11 cellular contexts compared by ENCODE assay signal in the genomic region with DNA sequence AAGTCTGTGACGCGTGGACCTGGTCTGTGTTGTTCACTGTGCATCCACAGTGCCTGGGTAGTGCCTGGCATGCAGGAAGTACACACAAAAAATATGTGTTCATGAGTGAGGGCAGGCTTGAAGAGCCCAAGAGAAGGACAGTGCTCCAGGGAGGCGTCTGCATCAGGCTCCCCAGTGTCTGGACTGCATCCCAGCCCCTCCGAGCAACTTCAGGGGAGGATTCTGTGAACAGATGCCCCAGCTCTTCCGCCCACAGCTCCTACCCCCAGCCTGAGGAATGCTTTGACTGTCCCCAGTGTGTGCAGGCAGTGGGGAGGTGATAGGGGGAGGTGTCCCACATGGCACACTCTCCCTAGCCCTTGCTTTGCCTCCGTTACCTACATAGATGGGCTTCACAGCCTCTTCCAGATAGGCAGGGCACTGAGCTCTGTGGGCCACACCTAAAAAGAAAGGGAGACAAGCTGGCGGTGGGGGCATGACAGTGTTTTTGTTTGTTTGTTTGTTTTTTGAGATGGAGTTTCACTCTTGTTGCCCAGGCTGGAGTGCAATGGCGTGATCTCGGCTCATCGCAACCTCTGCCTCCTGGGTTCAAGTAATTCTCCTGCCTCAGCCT. TPM values are rescaled to one million over a fixed set of nuclear protein-coding genes. Genes with fewer than 3 reads are reported as not detected.
A peak's percentile ranks its signal among the peaks of the same experiment; 100 is the strongest.
DNase-seq lines count a peak whose midpoint lies in the region; ATAC-seq and TF ChIP-seq lines count a peak whose summit lies in the region.
"Had no signal": no experiment of that assay in that cellular context is flagged by ENCODE, and none has a peak within 500 bp of the region (broad histone marks: within the 10 kb centered on the region; RNA-seq: fewer than 3 reads in every experiment).

No MANE protein-coding gene starts in this region.

- H3K27me3 ChIP-seq in mucosa of rectum (ENCODE audit: control insufficient read depth in 2 of 2, insufficient read depth in 2 of 2, low read length in 2 of 2), result no peaks in the 10 kb centered on the region
- H3K27me3 ChIP-seq in upper lobe of left lung, result no peaks in the 10 kb centered on the region

- peaks cover 63 to 71% of the 10 kb centered on the region in 2 donors for H3K4me1 ChIP-seq in mucosa of rectum (ENCODE audit: control insufficient read depth in 2 of 2, insufficient read depth in 2 of 2, low read length in 2 of 2)
- H3K4me1 ChIP-seq in upper lobe of left lung, result peaks cover 57 to 77% (median 68%) of the 10 kb centered on the region in 4 donors

- no peak for TF ChIP-seq EP300 in upper lobe of left lung (IDR thresholded peaks at IDR 0.05)

- TF ChIP-seq POLR2A in upper lobe of left lung (IDR thresholded peaks at IDR 0.05), result no peak

- 53 to 58% methylated on average over 9 to 10 of the region's 10 CpGs for WGBS in upper lobe of left lung, 2 donors

- H3K36me3 Mint-ChIP-seq in activated naive CD4-positive, alpha-beta T cell treated with anti-CD3 and anti-CD28 coated beads, Interleukin-2, amount 50 U/mL, for 24 hours, result peaks cover 12% of the 10 kb centered on the region
- peaks cover 35% of the 10 kb centered on the region for H3K36me3 Mint-ChIP-seq in activated naive CD8-positive, alpha-beta T cell treated with anti-CD3 and anti-CD28 coated beads for 36 hours

- H3K9ac ChIP-seq in mucosa of rectum (ENCODE audit: low read depth in 1 of 2, low read length in 2 of 2), result peak overlapping the region; percentile 39 to 66
- H3K9ac ChIP-seq: parathyroid adenoma had no signal

- H3K9me3 ChIP-seq in mucosa of rectum (ENCODE audit: control insufficient read depth in 2 of 2, low read length in 2 of 2), result no peaks in the 10 kb centered on the region
- H3K9me3 ChIP-seq in upper lobe of left lung, result no peaks in the 10 kb centered on the region

- no peaks in the 10 kb centered on the region for H3K9me3 Mint-ChIP-seq in activated naive CD4-positive, alpha-beta T cell treated with anti-CD3 and anti-CD28 coated beads, Interleukin-2, amount 50 U/mL, for 24 hours
- peaks cover 2% of the 10 kb centered on the region for H3K9me3 Mint-ChIP-seq in activated naive CD8-positive, alpha-beta T cell treated with anti-CD3 and anti-CD28 coated beads for 36 hours

- DNase-seq in activated naive CD4-positive, alpha-beta T cell (lab: John Stamatoyannopoulos, UW), result no peak
- no peak for DNase-seq in activated naive CD8-positive, alpha-beta T cell treated with anti-CD3 and anti-CD28 coated beads for 36 hours
- DNase-seq in upper lobe of left lung (no peak), islet precursor cell (no peak)

- H3K27ac ChIP-seq in mucosa of rectum (ENCODE audit: low read depth in 2 of 2, low read length in 2 of 2), result peak overlapping the region; percentile 58 to 90
- peak overlapping the region; percentile 70 to 88 (median 84) for H3K27ac ChIP-seq in upper lobe of left lung
- H3K27ac ChIP-seq: C4-2B had no signal

- H3K4me1 Mint-ChIP-seq in activated naive CD4-positive, alpha-beta T cell treated with anti-CD3 and anti-CD28 coated beads, Interleukin-2, amount 50 U/mL, for 24 hours, result peaks cover 93% of the 10 kb centered on the region
- H3K4me1 Mint-ChIP-seq in activated naive CD8-positive, alpha-beta T cell treated with anti-CD3 and anti-CD28 coated beads for 36 hours, result peaks cover 63% of the 10 kb centered on the region

- no peak for TF ChIP-seq CTCF in upper lobe of left lung (IDR thresholded peaks at IDR 0.05)

- peak overlapping the region in 1 of 2 donors; percentile 60 for H3K4me3 ChIP-seq in mucosa of rectum (ENCODE audit: low read length in 2 of 2)
- H3K4me3 ChIP-seq in upper lobe of left lung, result no peak overlapping the region

- H3K27ac Mint-ChIP-seq in activated naive CD4-positive, alpha-beta T cell treated with anti-CD3 and anti-CD28 coated beads, Interleukin-2, amount 50 U/mL, for 24 hours, result peak overlapping the region; percentile 85
- peak overlapping the region; percentile 70 for H3K27ac Mint-ChIP-seq in activated naive CD8-positive, alpha-beta T cell treated with anti-CD3 and anti-CD28 coated beads for 36 hours

- H3K36me3 ChIP-seq in mucosa of rectum (ENCODE audit: control insufficient read depth in 2 of 2, insufficient read depth in 2 of 2, low read length in 2 of 2) (peaks cover 0 to 11% of the 10 kb centered on the region in 2 donors), upper lobe of left lung (peaks cover 0 to 10% (median 0%) of the 10 kb centered on the region in 4 donors)

- H3K27me3 Mint-ChIP-seq in activated naive CD4-positive, alpha-beta T cell treated with anti-CD3 and anti-CD28 coated beads, Interleukin-2, amount 50 U/mL, for 24 hours, result no peaks in the 10 kb centered on the region
- H3K27me3 Mint-ChIP-seq in activated naive CD8-positive, alpha-beta T cell treated with anti-CD3 and anti-CD28 coated beads for 36 hours, result no peaks in the 10 kb centered on the region

- peak overlapping the region; percentile 80 for H3K4me3 Mint-ChIP-seq in activated naive CD4-positive, alpha-beta T cell treated with anti-CD3 and anti-CD28 coated beads, Interleukin-2, amount 50 U/mL, for 24 hours
- H3K4me3 Mint-ChIP-seq in activated naive CD8-positive, alpha-beta T cell treated with anti-CD3 and anti-CD28 coated beads for 36 hours, result peak overlapping the region; percentile 58

- ATAC-seq in upper lobe of left lung (ENCODE audit: low FRiP score in 2 of 2), result no peak
- no peak; the same call in 1 of the 3 replicates for ATAC-seq in SK-N-SH treated with all-trans-retinoic acid at 6 μM for 48 hours
- ATAC-seq in GM18870 (IDR thresholded peaks at IDR 0.05; ENCODE audit: unreplicated experiment), result no peak
- ATAC-seq: Right ventricle myocardium inferior had no signal

TF ChIP-seq in SK-N-SH treated with all-trans-retinoic acid at 6 μM for 48 hours, 23 proteins besides CTCF, POLR2A, EP300 and RAD21 (continues in another document):
- TF ChIP-seq ZNF70 (CRISPR knock-in tag; IDR thresholded peaks at IDR 0.05), result no peak
- no peak for TF ChIP-seq ZNF565 (CRISPR knock-in tag; conservative IDR thresholded peaks at IDR 0.05; ENCODE audit: low read depth)
- no peak for TF ChIP-seq GLIS3 (CRISPR knock-in tag; IDR thresholded peaks at IDR 0.05)
- TF ChIP-seq, protein P1, sequence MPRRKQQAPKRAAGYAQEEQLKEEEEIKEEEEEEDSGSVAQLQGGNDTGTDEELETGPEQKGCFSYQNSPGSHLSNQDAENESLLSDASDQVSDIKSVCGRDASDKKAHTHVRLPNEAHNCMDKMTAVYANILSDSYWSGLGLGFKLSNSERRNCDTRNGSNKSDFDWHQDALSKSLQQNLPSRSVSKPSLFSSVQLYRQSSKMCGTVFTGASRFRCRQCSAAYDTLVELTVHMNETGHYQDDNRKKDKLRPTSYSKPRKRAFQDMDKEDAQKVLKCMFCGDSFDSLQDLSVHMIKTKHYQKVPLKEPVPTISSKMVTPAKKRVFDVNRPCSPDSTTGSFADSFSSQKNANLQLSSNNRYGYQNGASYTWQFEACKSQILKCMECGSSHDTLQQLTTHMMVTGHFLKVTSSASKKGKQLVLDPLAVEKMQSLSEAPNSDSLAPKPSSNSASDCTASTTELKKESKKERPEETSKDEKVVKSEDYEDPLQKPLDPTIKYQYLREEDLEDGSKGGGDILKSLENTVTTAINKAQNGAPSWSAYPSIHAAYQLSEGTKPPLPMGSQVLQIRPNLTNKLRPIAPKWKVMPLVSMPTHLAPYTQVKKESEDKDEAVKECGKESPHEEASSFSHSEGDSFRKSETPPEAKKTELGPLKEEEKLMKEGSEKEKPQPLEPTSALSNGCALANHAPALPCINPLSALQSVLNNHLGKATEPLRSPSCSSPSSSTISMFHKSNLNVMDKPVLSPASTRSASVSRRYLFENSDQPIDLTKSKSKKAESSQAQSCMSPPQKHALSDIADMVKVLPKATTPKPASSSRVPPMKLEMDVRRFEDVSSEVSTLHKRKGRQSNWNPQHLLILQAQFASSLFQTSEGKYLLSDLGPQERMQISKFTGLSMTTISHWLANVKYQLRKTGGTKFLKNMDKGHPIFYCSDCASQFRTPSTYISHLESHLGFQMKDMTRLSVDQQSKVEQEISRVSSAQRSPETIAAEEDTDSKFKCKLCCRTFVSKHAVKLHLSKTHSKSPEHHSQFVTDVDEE (CRISPR knock-in tag; IDR thresholded peaks at IDR 0.05), result no peak
- TF ChIP-seq ESRRG (CRISPR knock-in tag; IDR thresholded peaks at IDR 0.05), result no peak
- no peak for TF ChIP-seq ZC3H10 (CRISPR knock-in tag; IDR thresholded peaks at IDR 0.05)
- TF ChIP-seq RARB (CRISPR knock-in tag; IDR thresholded peaks at IDR 0.05), result no peak
- no peak for TF ChIP-seq PPARA (CRISPR knock-in tag; IDR thresholded peaks at IDR 0.05; ENCODE audit: borderline replicate concordance)
- TF ChIP-seq TCF4 (CRISPR knock-in tag; IDR thresholded peaks at IDR 0.05; ENCODE audit: borderline replicate concordance), result no peak
- no peak for TF ChIP-seq ISL1 (CRISPR knock-in tag; IDR thresholded peaks at IDR 0.05)
- TF ChIP-seq OSR1 (CRISPR knock-in tag; IDR thresholded peaks at IDR 0.05), result no peak
- no peak for TF ChIP-seq SNAI2 (CRISPR knock-in tag; IDR thresholded peaks at IDR 0.05)
- TF ChIP-seq, protein P2, sequence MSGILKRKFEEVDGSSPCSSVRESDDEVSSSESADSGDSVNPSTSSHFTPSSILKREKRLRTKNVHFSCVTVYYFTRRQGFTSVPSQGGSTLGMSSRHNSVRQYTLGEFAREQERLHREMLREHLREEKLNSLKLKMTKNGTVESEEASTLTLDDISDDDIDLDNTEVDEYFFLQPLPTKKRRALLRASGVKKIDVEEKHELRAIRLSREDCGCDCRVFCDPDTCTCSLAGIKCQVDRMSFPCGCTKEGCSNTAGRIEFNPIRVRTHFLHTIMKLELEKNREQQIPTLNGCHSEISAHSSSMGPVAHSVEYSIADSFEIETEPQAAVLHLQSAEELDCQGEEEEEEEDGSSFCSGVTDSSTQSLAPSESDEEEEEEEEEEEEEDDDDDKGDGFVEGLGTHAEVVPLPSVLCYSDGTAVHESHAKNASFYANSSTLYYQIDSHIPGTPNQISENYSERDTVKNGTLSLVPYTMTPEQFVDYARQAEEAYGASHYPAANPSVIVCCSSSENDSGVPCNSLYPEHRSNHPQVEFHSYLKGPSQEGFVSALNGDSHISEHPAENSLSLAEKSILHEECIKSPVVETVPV (CRISPR knock-in tag; IDR thresholded peaks at IDR 0.05), result no peak
- TF ChIP-seq ZFP3 (CRISPR knock-in tag; IDR thresholded peaks at IDR 0.05), result no peak
- TF ChIP-seq ARNTL (CRISPR knock-in tag; IDR thresholded peaks at IDR 0.05; ENCODE audit: borderline replicate concordance, low read depth), result no peak

RNA-seq across cellular contexts. Expression of a gene that starts 25.4 kb away (rescaled TPM):
- total RNA-seq in activated naive CD8-positive, alpha-beta T cell treated with anti-CD3 and anti-CD28 coated beads for 36 hours, result 100 to 1,000 TPM; 228 to 232 TPM
- total RNA-seq in upper lobe of left lung, result 10 to 100 TPM; 42.1 to 94.3 (median 79.3) TPM
